Comparison of ENCODE assay signal across 1 cellular context in genomic region chr14:28059254-28059653, GRCh38.
TF ChIP-seq lines count a peak whose summit lies in the region.

No MANE protein-coding gene starts in this region.

TF ChIP-seq in GM23338, 12 proteins besides CTCF, POLR2A, EP300 and RAD21 (continued from another document):
- TF ChIP-seq REST (IDR thresholded peaks at IDR 0.05; ENCODE audit: unreplicated experiment) (no peak), NANOG (IDR thresholded peaks at IDR 0.05; ENCODE audit: borderline replicate concordance) (no peak), EZH2 (IDR thresholded peaks at IDR 0.05; ENCODE audit: low read depth, unreplicated experiment) (no peak), ZNF331 (CRISPR knock-in tag; IDR thresholded peaks at IDR 0.05; ENCODE audit: low read depth) (no peak), ZNF462 (CRISPR knock-in tag; IDR thresholded peaks at IDR 0.05) (no peak), POLR2AphosphoS5 (IDR thresholded peaks at IDR 0.05; ENCODE audit: low read depth) (no peak), CREB1 (CRISPR knock-in tag; IDR thresholded peaks at IDR 0.05; ENCODE audit: low read depth) (no peak), STAT1 (IDR thresholded peaks at IDR 0.05; ENCODE audit: unreplicated experiment) (no peak)
- TF ChIP-seq, protein P1, sequence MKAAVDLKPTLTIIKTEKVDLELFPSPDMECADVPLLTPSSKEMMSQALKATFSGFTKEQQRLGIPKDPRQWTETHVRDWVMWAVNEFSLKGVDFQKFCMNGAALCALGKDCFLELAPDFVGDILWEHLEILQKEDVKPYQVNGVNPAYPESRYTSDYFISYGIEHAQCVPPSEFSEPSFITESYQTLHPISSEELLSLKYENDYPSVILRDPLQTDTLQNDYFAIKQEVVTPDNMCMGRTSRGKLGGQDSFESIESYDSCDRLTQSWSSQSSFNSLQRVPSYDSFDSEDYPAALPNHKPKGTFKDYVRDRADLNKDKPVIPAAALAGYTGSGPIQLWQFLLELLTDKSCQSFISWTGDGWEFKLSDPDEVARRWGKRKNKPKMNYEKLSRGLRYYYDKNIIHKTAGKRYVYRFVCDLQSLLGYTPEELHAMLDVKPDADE (IDR thresholded peaks at IDR 0.05) = no peak
